17 cellular contexts compared by ENCODE assay signal in the genomic region with DNA sequence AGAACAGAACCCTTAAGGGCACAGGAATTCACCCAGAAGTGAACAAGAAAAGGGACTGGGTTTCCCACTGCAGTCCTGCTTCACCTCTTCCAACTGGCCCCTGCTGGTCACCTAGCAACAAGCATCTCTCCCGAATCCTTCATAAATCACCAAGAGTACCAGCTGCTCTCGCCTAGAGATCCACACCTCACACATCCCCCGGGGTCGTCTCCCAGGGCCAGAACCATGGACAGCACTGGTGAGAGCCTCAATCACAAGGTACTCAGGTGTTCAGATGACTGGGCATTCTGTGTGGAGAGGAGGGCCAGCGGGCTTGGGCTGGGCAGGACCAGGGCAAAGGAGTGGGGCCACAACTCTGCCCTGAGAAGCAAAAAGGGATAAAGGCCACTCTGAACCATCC.
"Had no signal": no experiment of that assay in that cellular context is flagged by ENCODE, and none has a peak within 500 bp of the region (broad histone marks: within the 10 kb centered on the region; RNA-seq: fewer than 3 reads in every experiment).

No MANE protein-coding gene starts in this region.

- H3K4me1 Mint-ChIP-seq: activated CD8-positive, alpha-beta memory T cell treated with anti-CD3 and anti-CD28 coated beads, Interleukin-2, amount 10 ng/mL, durations not matched to agents 7 days and 5 days; activated naive CD4-positive, alpha-beta T cell treated with anti-CD3 and anti-CD28 coated beads, Interleukin-2, amount 10 ng/mL, durations not matched to agents 7 days and 5 days; naive B cell; stimulated activated memory B cell treated with anti-CD40 and anti-IgM and Interleukin-4, amounts not matched to agents 10 μg/mL and 1 μg/mL and 100 μg/mL, for 72 hours had no signal

- H3K4me1 ChIP-seq: ascending aorta, breast epithelium, pancreas, thyroid gland had no signal

- H3K27me3 ChIP-seq: ascending aorta, thyroid gland had no signal

- ATAC-seq: activated CD4-positive, CD25-positive, alpha-beta regulatory T cell treated with anti-CD3 and anti-CD28 coated beads, Interleukin-2, amount 50 U/mL, for 24 hours; activated CD8-positive, alpha-beta memory T cell treated with anti-CD3 and anti-CD28 coated beads, Interleukin-2, amount 10 ng/mL, durations not matched to agents 7 days and 5 days; left lobe of liver; pancreas; stimulated activated memory B cell treated with anti-CD40 and anti-IgM and Interleukin-4, amounts not matched to agents 10 μg/mL and 1 μg/mL and 100 μg/mL, for 72 hours had no signal

- H3K27ac ChIP-seq: ascending aorta, breast epithelium, pancreas, thyroid gland had no signal

- H3K36me3 Mint-ChIP-seq: activated CD8-positive, alpha-beta memory T cell treated with anti-CD3 and anti-CD28 coated beads, Interleukin-2, amount 10 ng/mL, durations not matched to agents 7 days and 5 days; activated naive CD4-positive, alpha-beta T cell treated with anti-CD3 and anti-CD28 coated beads, Interleukin-2, amount 10 ng/mL, durations not matched to agents 7 days and 5 days; naive B cell; stimulated activated memory B cell treated with anti-CD40 and anti-IgM and Interleukin-4, amounts not matched to agents 10 μg/mL and 1 μg/mL and 100 μg/mL, for 72 hours had no signal

- H3K27ac Mint-ChIP-seq: activated CD8-positive, alpha-beta memory T cell treated with anti-CD3 and anti-CD28 coated beads, Interleukin-2, amount 10 ng/mL, durations not matched to agents 7 days and 5 days; activated naive CD4-positive, alpha-beta T cell treated with anti-CD3 and anti-CD28 coated beads, Interleukin-2, amount 10 ng/mL, durations not matched to agents 7 days and 5 days; dendritic cell treated with granulocyte-macrophage colony-stimulating factor and Interleukin-4, amounts not matched to agents 40 ng/mL and 50 ng/mL, for 4 days; naive B cell; stimulated activated memory B cell treated with anti-CD40 and anti-IgM and Interleukin-4, amounts not matched to agents 10 μg/mL and 1 μg/mL and 100 μg/mL, for 72 hours had no signal

- H3K4me3 ChIP-seq: ascending aorta, breast epithelium, pancreas, thyroid gland had no signal

- H3K9me3 Mint-ChIP-seq: activated naive CD4-positive, alpha-beta T cell treated with anti-CD3 and anti-CD28 coated beads, Interleukin-2, amount 10 ng/mL, durations not matched to agents 7 days and 5 days; dendritic cell treated with granulocyte-macrophage colony-stimulating factor and Interleukin-4, amounts not matched to agents 40 ng/mL and 50 ng/mL, for 4 days; naive B cell; stimulated activated memory B cell treated with anti-CD40 and anti-IgM and Interleukin-4, amounts not matched to agents 10 μg/mL and 1 μg/mL and 100 μg/mL, for 72 hours had no signal

- H3K36me3 ChIP-seq: ascending aorta, breast epithelium, pancreas, thyroid gland had no signal

- H3K4me3 Mint-ChIP-seq: activated CD8-positive, alpha-beta memory T cell treated with anti-CD3 and anti-CD28 coated beads, Interleukin-2, amount 10 ng/mL, durations not matched to agents 7 days and 5 days; activated naive CD4-positive, alpha-beta T cell treated with anti-CD3 and anti-CD28 coated beads, Interleukin-2, amount 10 ng/mL, durations not matched to agents 7 days and 5 days; dendritic cell treated with granulocyte-macrophage colony-stimulating factor and Interleukin-4, amounts not matched to agents 40 ng/mL and 50 ng/mL, for 4 days; naive B cell; stimulated activated memory B cell treated with anti-CD40 and anti-IgM and Interleukin-4, amounts not matched to agents 10 μg/mL and 1 μg/mL and 100 μg/mL, for 72 hours had no signal

- DNase-seq: activated CD4-positive, alpha-beta T cell treated with anti-CD3 and anti-CD28 coated beads, Interleukin-2, amount 50 U/mL, for 4 hours; activated CD8-positive, alpha-beta memory T cell treated with anti-CD3 and anti-CD28 coated beads, Interleukin-2, amount 10 ng/mL, durations not matched to agents 7 days and 5 days; activated naive CD4-positive, alpha-beta T cell treated with anti-CD3 and anti-CD28 coated beads, Interleukin-2, amount 10 ng/mL, durations not matched to agents 7 days and 5 days; activated T-cell treated with anti-CD3 and anti-CD28 coated beads, Interleukin-2, amount 50 U/mL, for 1 hour; effector memory CD4-positive, alpha-beta T cell; foreskin melanocyte; head of caudate nucleus; naive B cell; pancreas; T-helper 9 cell; thyroid gland had no signal
